ENCODE assay signal across 1 cellular context in genomic region chr1:46275030-46275337, GRCh38.
TF ChIP-seq lines count a peak whose summit lies in the region.

No MANE protein-coding gene starts in this region.

TF ChIP-seq in GM12878, 131 proteins besides CTCF, POLR2A, EP300 and RAD21:
- TF ChIP-seq POLR2AphosphoS5 (IDR thresholded peaks at IDR 0.05; ENCODE audit: low read length) (peak; percentile 43), SMAD5 (IDR thresholded peaks at IDR 0.05; ENCODE audit: low read depth) (0 out of 2 replicates have a peak, but pooled peaks have one; percentile 8), EED (IDR thresholded peaks at IDR 0.05; ENCODE audit: low read depth) (no peak), PML (IDR thresholded peaks at IDR 0.05; ENCODE audit: low read length) (peak; percentile 55; the same call in 1 of the 2 replicates), CHD1 (IDR thresholded peaks at IDR 0.05; ENCODE audit: low read depth, low read length) (no peak)
